12 cellular contexts compared by ENCODE assay signal in the genomic region with DNA sequence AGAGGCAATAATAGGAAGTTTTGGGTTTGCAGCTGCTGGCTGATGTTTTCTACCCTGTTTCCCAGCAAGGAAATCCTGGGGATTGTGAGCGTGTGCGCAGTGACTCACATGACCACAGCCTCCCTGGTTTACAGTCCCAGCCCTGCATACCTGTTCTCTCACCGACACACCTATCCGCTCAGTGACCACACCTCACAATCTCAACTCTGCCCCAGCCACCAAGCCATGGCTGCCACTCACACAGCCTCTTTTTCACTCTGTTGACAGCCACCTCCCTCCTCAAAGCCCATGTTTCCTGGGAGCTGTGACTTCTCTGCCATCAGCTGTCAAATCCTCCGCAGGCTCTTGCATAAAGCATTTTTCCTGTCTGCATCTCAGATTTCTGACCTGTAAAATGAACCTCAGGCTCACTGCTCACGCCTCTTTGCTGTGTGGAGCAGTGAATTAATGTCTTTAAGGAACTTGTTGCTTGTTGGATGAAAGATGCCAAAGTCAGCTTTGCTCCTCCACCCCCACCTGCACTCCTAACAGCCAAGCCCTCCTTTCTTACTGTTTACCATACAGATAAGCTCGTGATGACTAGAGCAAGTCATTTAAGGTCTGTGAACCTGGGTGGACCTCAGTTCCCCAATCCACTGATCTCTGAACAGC. TPM values are rescaled to one million over a fixed set of nuclear protein-coding genes. Genes with fewer than 3 reads are reported as not detected.
DNase-seq lines count a peak whose midpoint lies in the region; ATAC-seq and TF ChIP-seq lines count a peak whose summit lies in the region.
"Had no signal": no experiment of that assay in that cellular context is flagged by ENCODE, and none has a peak within 500 bp of the region (broad histone marks: within the 10 kb centered on the region; RNA-seq: fewer than 3 reads in every experiment).

No MANE protein-coding gene starts in this region.

- peaks cover 29% of the 10 kb centered on the region for H3K4me1 Mint-ChIP-seq in nephron progenitor cell

- peaks cover 16% of the 10 kb centered on the region for H3K27me3 Mint-ChIP-seq in nephron progenitor cell (ENCODE audit: low read depth, poor library complexity)

- H3K9me3 Mint-ChIP-seq in nephron progenitor cell: no peaks in the 10 kb centered on the region

- H3K27me3 ChIP-seq in foreskin keratinocyte: no peaks in the 10 kb centered on the region
- H3K27me3 ChIP-seq: tibial artery had no signal

- peak; percentile 73 for DNase-seq in COLO668 (lab: John Stamatoyannopoulos, UW; ENCODE audit: unreplicated experiment)
- DNase-seq in NCI-H510A treated with DMSO at 0.1 percent for 48 hours (lab: John Stamatoyannopoulos, UW): peak; percentile 42
- peak; percentile 98 to 99 for DNase-seq in foreskin keratinocyte
- DNase-seq in nephron progenitor cell: no peak
- DNase-seq in activated CD8-positive, alpha-beta memory T cell treated with anti-CD3 and anti-CD28 coated beads, Interleukin-2, amount 50 U/mL, for 4 hours: no peak
- no peak for DNase-seq in activated CD4-positive, alpha-beta T cell treated with anti-CD3 and anti-CD28 coated beads for 1 hour
- DNase-seq: aorta; CD4-positive, CD25-positive, alpha-beta regulatory T cell; IMR-90; tibial artery had no signal

- H3K27ac ChIP-seq in foreskin keratinocyte: peak overlapping the region; percentile 98
- H3K27ac ChIP-seq: tibial artery had no signal

- peak; percentile 99 for ATAC-seq in foreskin keratinocyte
- ATAC-seq in GM18520 (IDR thresholded peaks at IDR 0.05; ENCODE audit: unreplicated experiment): no peak
- ATAC-seq in HG03280 (IDR thresholded peaks at IDR 0.05; ENCODE audit: unreplicated experiment): no peak

- H3K36me3 Mint-ChIP-seq in nephron progenitor cell (ENCODE audit: low read depth): no peaks in the 10 kb centered on the region

- H3K4me3 Mint-ChIP-seq in nephron progenitor cell: no peak overlapping the region
- H3K4me3 Mint-ChIP-seq: CD4-positive, CD25-positive, alpha-beta regulatory T cell had no signal

- peak overlapping the region; percentile 82 for H3K27ac Mint-ChIP-seq in nephron progenitor cell

- TF ChIP-seq CTCF in foreskin keratinocyte (conservative IDR thresholded peaks at IDR 0.05) (no peak), nephron progenitor cell (IDR thresholded peaks at IDR 0.05) (no peak)

- peaks cover 13% of the 10 kb centered on the region for H3K4me1 ChIP-seq in foreskin keratinocyte

RNA-seq across cellular contexts. Expression of a gene that starts 43.5 kb away (rescaled TPM):
- total RNA-seq in foreskin keratinocyte: 7.3 and 7.7 TPM in 2 replicates
- 3.5 and 4.0 TPM in 2 replicates for polyA plus RNA-seq in foreskin keratinocyte
- total RNA-seq: IMR-90 had no signal
- polyA plus RNA-seq: IMR-90 had no signal

Comparison
In these comparisons a context has a peak if more than half of its experiments do, and no peak if none do; other contexts are left out.
1. DNase-seq: peak in COLO668 (single experiment), NCI-H510A treated with DMSO at 0.1 percent for 48 hours (single experiment) and foreskin keratinocyte (2 of 2); none in nephron progenitor cell (single experiment), activated CD8-positive, alpha-beta memory T cell treated with anti-CD3 and anti-CD28 coated beads, Interleukin-2, amount 50 U/mL, for 4 hours (single experiment) and activated CD4-positive, alpha-beta T cell treated with anti-CD3 and anti-CD28 coated beads for 1 hour (single experiment).